In the genomic region with DNA sequence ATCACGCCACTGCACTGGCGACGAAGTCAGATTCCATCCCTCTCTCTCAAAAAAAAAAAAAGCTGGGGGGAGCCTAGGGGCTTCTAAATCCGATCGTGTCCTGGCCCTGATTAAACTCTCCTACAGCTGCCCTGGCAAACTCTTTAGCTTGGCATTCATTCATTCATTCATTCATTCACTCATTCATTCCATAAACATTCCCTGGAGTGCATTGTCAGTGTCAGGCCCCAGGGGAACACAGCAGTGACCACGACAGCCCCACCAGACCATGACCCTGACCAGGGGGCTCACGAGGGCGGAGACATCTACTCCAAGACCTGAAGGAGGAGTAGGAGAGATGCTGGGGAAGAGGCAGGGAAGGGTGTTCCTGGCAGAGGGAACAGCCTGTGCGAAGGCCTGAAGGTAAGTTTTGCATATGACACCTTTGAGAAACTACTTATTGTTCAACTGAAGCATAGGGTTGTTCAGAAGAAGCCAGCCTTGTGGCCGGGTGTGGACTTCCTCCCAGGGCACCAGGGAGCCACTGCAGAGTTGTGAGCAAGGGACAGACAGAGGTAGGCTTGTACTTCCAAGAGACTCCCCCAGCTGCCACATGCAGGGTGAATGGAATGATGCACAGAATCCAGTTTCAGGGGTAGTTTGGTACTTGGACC, we compare ENCODE assay signal across 10 cellular contexts. TPM values are rescaled to one million over a fixed set of nuclear protein-coding genes. Genes with fewer than 3 reads are reported as not detected.
A peak's percentile ranks its signal among the peaks of the same experiment; 100 is the strongest.
DNase-seq lines count a peak whose midpoint lies in the region; ATAC-seq, FAIRE-seq and TF ChIP-seq lines count a peak whose summit lies in the region.
"Had no signal": no experiment of that assay in that cellular context is flagged by ENCODE, and none has a peak within 500 bp of the region (broad histone marks: within the 10 kb centered on the region; RNA-seq: fewer than 3 reads in every experiment).

No MANE protein-coding gene starts in this region.

- no peak overlapping the region for H3K4me3 ChIP-seq in KMS-11 (IDR thresholded peaks at IDR 0.05; ENCODE audit: insufficient read depth, low read depth, low read length)
- H3K4me3 ChIP-seq in esophagus (ENCODE audit: low read depth in 1 of 2, low read length in 2 of 2) = peak overlapping the region in 1 of 2 donors; percentile 18
- H3K4me3 ChIP-seq in SJCRH30 = no peak overlapping the region
- H3K4me3 ChIP-seq in kidney (ENCODE audit: low read length in 2 of 2) = no peak overlapping the region
- H3K4me3 ChIP-seq: prostate gland had no signal

- H3K9ac ChIP-seq in KMS-11 = no peak overlapping the region; the same call in 1 of the 2 replicates
- H3K9ac ChIP-seq in kidney (ENCODE audit: low read length in 2 of 2) = no peak overlapping the region

- intact Hi-C loops in kidney (cut with DNase I) = no loop called here

- H3K36me3 Mint-ChIP-seq in activated CD8-positive, alpha-beta memory T cell treated with anti-CD3 and anti-CD28 coated beads, Interleukin-2, amount 10 ng/mL, durations not matched to agents 7 days and 5 days = no peaks in the 10 kb centered on the region
- H3K36me3 Mint-ChIP-seq in immature natural killer cell = no peaks in the 10 kb centered on the region
- H3K36me3 Mint-ChIP-seq: activated naive CD4-positive, alpha-beta T cell treated with anti-CD3 and anti-CD28 coated beads, Interleukin-2, amount 50 U/mL, for 24 hours had no signal

- no peaks in the 10 kb centered on the region for H3K27me3 ChIP-seq in KMS-11 (ENCODE audit: insufficient read depth, low read depth)
- H3K27me3 ChIP-seq in esophagus (ENCODE audit: control insufficient read depth in 1 of 2, insufficient read depth in 2 of 2, low read length in 2 of 2) = no peaks in the 10 kb centered on the region
- no peaks in the 10 kb centered on the region for H3K27me3 ChIP-seq in SJCRH30

- peak overlapping the region; percentile 96 for H3K27ac ChIP-seq in KMS-11
- peak overlapping the region; percentile 21 to 52 for H3K27ac ChIP-seq in esophagus (ENCODE audit: low read depth in 2 of 2, low read length in 1 of 2)
- H3K27ac ChIP-seq in SJCRH30 = no peak overlapping the region
- H3K27ac ChIP-seq in kidney (ENCODE audit: low read depth in 2 of 2, low read length in 2 of 2) = no peak overlapping the region
- H3K27ac ChIP-seq: prostate gland had no signal

- H3K9me3 ChIP-seq in esophagus (ENCODE audit: control insufficient read depth in 2 of 2, insufficient read depth in 1 of 2, low read depth in 1 of 2, low read length in 1 of 2) = no peaks in the 10 kb centered on the region
- no peaks in the 10 kb centered on the region for H3K9me3 ChIP-seq in SJCRH30 (replicated peaks)
- H3K9me3 ChIP-seq in kidney (ENCODE audit: control insufficient read depth in 1 of 2, low read length in 2 of 2) = no peaks in the 10 kb centered on the region
- H3K9me3 ChIP-seq: prostate gland had no signal

- FAIRE-seq in kidney (lab: Jason Lieb, UNC) = no peak

- H2AFZ ChIP-seq in KMS-11 (ENCODE audit: low read depth) = peak overlapping the region; percentile 31; the same call in 1 of the 2 replicates

- H3K36me3 ChIP-seq in KMS-11 (ENCODE audit: insufficient read depth) = no peaks in the 10 kb centered on the region
- no peaks in the 10 kb centered on the region for H3K36me3 ChIP-seq in esophagus (ENCODE audit: control insufficient read depth in 2 of 2, insufficient read depth in 2 of 2, low read length in 1 of 2)
- H3K36me3 ChIP-seq in SJCRH30 = no peaks in the 10 kb centered on the region
- H3K36me3 ChIP-seq in kidney (ENCODE audit: control insufficient read depth in 1 of 2, insufficient read depth in 2 of 2, low read length in 2 of 2) = no peaks in the 10 kb centered on the region
- H3K36me3 ChIP-seq: prostate gland had no signal

- CTCF ChIA-PET in activated CD8-positive, alpha-beta memory T cell treated with anti-CD3 and anti-CD28 coated beads, Interleukin-2, amount 10 ng/mL, durations not matched to agents 7 days and 5 days (lab: Charles Lee) = interaction anchor here (0.6 to 10.2 kb wide), 40 partner anchors 10 to 229 kb away, joined by 3 to 406 read pairs (median 6); a partner anchor contains a TSS

- no peak overlapping the region for H3K4me3 Mint-ChIP-seq in activated CD8-positive, alpha-beta memory T cell treated with anti-CD3 and anti-CD28 coated beads, Interleukin-2, amount 10 ng/mL, durations not matched to agents 7 days and 5 days
- H3K4me3 Mint-ChIP-seq in immature natural killer cell = no peak overlapping the region
- H3K4me3 Mint-ChIP-seq: activated naive CD4-positive, alpha-beta T cell treated with anti-CD3 and anti-CD28 coated beads, Interleukin-2, amount 50 U/mL, for 24 hours had no signal

- 40 to 46% methylated on average over 10 of the region's 10 CpGs for WGBS in esophagus, 2 donors

- no peak overlapping the region for H3K27ac Mint-ChIP-seq in activated CD8-positive, alpha-beta memory T cell treated with anti-CD3 and anti-CD28 coated beads, Interleukin-2, amount 10 ng/mL, durations not matched to agents 7 days and 5 days
- peak overlapping the region in 2 of 6 donors; percentile 61 to 71 for H3K27ac Mint-ChIP-seq in immature natural killer cell
- H3K27ac Mint-ChIP-seq: activated naive CD4-positive, alpha-beta T cell treated with anti-CD3 and anti-CD28 coated beads, Interleukin-2, amount 50 U/mL, for 24 hours had no signal

- ATAC-seq in activated CD8-positive, alpha-beta memory T cell treated with anti-CD3 and anti-CD28 coated beads, Interleukin-2, amount 10 ng/mL, durations not matched to agents 7 days and 5 days = peak; percentile 76
- ATAC-seq in stimulated activated naive CD8-positive, alpha-beta T cell treated with anti-CD3 and anti-CD28 coated beads, Interleukin-15, Interleukin-2, amounts not matched to agents 100 U/mL and 50 U/mL, for 24 hours = peak; percentile 51

- peak overlapping the region; percentile 69 for H3K4me2 ChIP-seq in KMS-11

- no peaks in the 10 kb centered on the region for H3K9me3 Mint-ChIP-seq in activated CD8-positive, alpha-beta memory T cell treated with anti-CD3 and anti-CD28 coated beads, Interleukin-2, amount 10 ng/mL, durations not matched to agents 7 days and 5 days (ENCODE audit: low read depth)
- H3K9me3 Mint-ChIP-seq in immature natural killer cell = no peaks in the 10 kb centered on the region
- H3K9me3 Mint-ChIP-seq: activated naive CD4-positive, alpha-beta T cell treated with anti-CD3 and anti-CD28 coated beads, Interleukin-2, amount 50 U/mL, for 24 hours had no signal

- TF ChIP-seq CTCF in KMS-11 (conservative IDR thresholded peaks at IDR 0.05; ENCODE audit: low read depth, low read length) (no peak), kidney (IDR thresholded peaks at IDR 0.05; ENCODE audit: borderline replicate concordance, extremely low read depth, insufficient read depth) (no peak)

- peaks cover 48% of the 10 kb centered on the region for H3K4me1 Mint-ChIP-seq in activated CD8-positive, alpha-beta memory T cell treated with anti-CD3 and anti-CD28 coated beads, Interleukin-2, amount 10 ng/mL, durations not matched to agents 7 days and 5 days
- peaks cover 27 to 31% of the 10 kb centered on the region in 2 donors for H3K4me1 Mint-ChIP-seq in immature natural killer cell

- H3K4me1 ChIP-seq in KMS-11 (ENCODE audit: low read depth, poor library complexity, severe bottlenecking) (peaks cover 84% of the 10 kb centered on the region), esophagus (ENCODE audit: control insufficient read depth in 2 of 2, insufficient read depth in 2 of 2, low read length in 1 of 2) (peaks cover 4 to 16% of the 10 kb centered on the region in 2 donors), SJCRH30 (peaks cover 7% of the 10 kb centered on the region; the same call in 1 of the 2 replicates), kidney (ENCODE audit: control insufficient read depth in 1 of 2, insufficient read depth in 1 of 2, low read depth in 1 of 2, low read length in 2 of 2) (peaks cover 24% of the 10 kb centered on the region in 2 donors)

- no peaks in the 10 kb centered on the region for H4K20me1 ChIP-seq in KMS-11 (ENCODE audit: insufficient read depth)

- H3K27me3 Mint-ChIP-seq in activated CD8-positive, alpha-beta memory T cell treated with anti-CD3 and anti-CD28 coated beads, Interleukin-2, amount 10 ng/mL, durations not matched to agents 7 days and 5 days = peaks cover 7% of the 10 kb centered on the region
- peaks cover 0 to 14% (median 6%) of the 10 kb centered on the region in 3 donors for H3K27me3 Mint-ChIP-seq in immature natural killer cell (ENCODE audit: low read depth in 3 of 3)
- H3K27me3 Mint-ChIP-seq: activated naive CD4-positive, alpha-beta T cell treated with anti-CD3 and anti-CD28 coated beads, Interleukin-2, amount 50 U/mL, for 24 hours had no signal

- DNase-seq in activated CD8-positive, alpha-beta memory T cell treated with anti-CD3 and anti-CD28 coated beads, Interleukin-2, amount 10 ng/mL, durations not matched to agents 7 days and 5 days = no peak
- no peak for DNase-seq in activated CD8-positive, alpha-beta memory T cell treated with anti-CD3 and anti-CD28 coated beads, Interleukin-2, amount 50 U/mL, for 4 hours
- no peak for DNase-seq in stimulated activated naive CD8-positive, alpha-beta T cell treated with anti-CD3 and anti-CD28 coated beads, Interleukin-15, Interleukin-2, amounts not matched to agents 100 U/mL and 50 U/mL, for 24 hours
- no peak for DNase-seq in immature natural killer cell
- DNase-seq in SJCRH30 = no peak
- no peak for DNase-seq in kidney

- H3K79me2 ChIP-seq in KMS-11 (ENCODE audit: insufficient read depth, low read depth) = no peaks in the 10 kb centered on the region

RNA-seq across cellular contexts. Expression of a gene that starts 24.5 kb away (rescaled TPM):
- not detected for total RNA-seq in activated CD8-positive, alpha-beta memory T cell treated with anti-CD3 and anti-CD28 coated beads, Interleukin-2, amount 10 ng/mL, durations not matched to agents 7 days and 5 days
- polyA plus RNA-seq in esophagus = under 1 TPM in 1 of 2 donors, not detected in 1; 0.16 TPM
- polyA plus RNA-seq in immature natural killer cell = not detected
- total RNA-seq in SJCRH30 (2014; rRNA removed; shearing (Covaris generic)) = 0.18 and 0.73 TPM in 2 replicates
- not detected for total RNA-seq in kidney
- not detected for polyA plus RNA-seq in kidney (ENCODE audit: insufficient read depth, low read depth, low replicate concordance)
- total RNA-seq: prostate gland had no signal

RNA-seq across cellular contexts. Expression of a gene that starts 25.1 kb away (rescaled TPM):
- total RNA-seq in activated CD8-positive, alpha-beta memory T cell treated with anti-CD3 and anti-CD28 coated beads, Interleukin-2, amount 10 ng/mL, durations not matched to agents 7 days and 5 days = 10 to 100 TPM; 56.3 to 60.3 TPM
- 100 to 1,000 TPM in 1 of 2 donors, 10 to 100 TPM in 1; 64.5 to 107 TPM for polyA plus RNA-seq in esophagus
- 10 to 100 TPM in 2 of 3 donors, 1 to 10 TPM in 1; 5.6 to 10.2 (median 10.2) TPM for polyA plus RNA-seq in immature natural killer cell
- 7.3 and 10.0 TPM in 2 replicates for total RNA-seq in SJCRH30 (2014; rRNA removed; shearing (Covaris generic))
- 86.8 TPM for total RNA-seq in kidney
- polyA plus RNA-seq in kidney (ENCODE audit: insufficient read depth, low read depth, low replicate concordance) = 23.2 TPM

RNA-seq across cellular contexts. Expression of a gene that starts 52.1 kb away (rescaled TPM):
- total RNA-seq in activated CD8-positive, alpha-beta memory T cell treated with anti-CD3 and anti-CD28 coated beads, Interleukin-2, amount 10 ng/mL, durations not matched to agents 7 days and 5 days = under 1 TPM in 1 of 2 experiments, not detected in 1; 0.63 TPM
- polyA plus RNA-seq in esophagus = 1 to 10 TPM; 5.6 to 7.5 TPM
- polyA plus RNA-seq in immature natural killer cell = under 1 TPM in 1 of 3 donors, not detected in 2; 0.22 TPM
- total RNA-seq in SJCRH30 (2014; rRNA removed; shearing (Covaris generic)) = 2.4 and 2.5 TPM in 2 replicates
- total RNA-seq in kidney = 5.1 TPM
- polyA plus RNA-seq in kidney (ENCODE audit: insufficient read depth, low read depth, low replicate concordance) = 5.5 TPM

RNA-seq across cellular contexts. Expression of a gene that starts 54.3 kb away (rescaled TPM):
- total RNA-seq in activated CD8-positive, alpha-beta memory T cell treated with anti-CD3 and anti-CD28 coated beads, Interleukin-2, amount 10 ng/mL, durations not matched to agents 7 days and 5 days = not detected
- polyA plus RNA-seq in esophagus = 10 to 100 TPM; 35.0 to 39.4 TPM
- not detected for polyA plus RNA-seq in immature natural killer cell
- not detected in 2 replicates for total RNA-seq in SJCRH30 (2014; rRNA removed; shearing (Covaris generic))
- total RNA-seq in kidney = 11.5 TPM
- polyA plus RNA-seq in kidney (ENCODE audit: insufficient read depth, low read depth, low replicate concordance) = 8.2 TPM

Comparison
In these comparisons a context has a peak if more than half of its experiments do, and no peak if none do; other contexts are left out.
1. H3K27ac ChIP-seq: peak in KMS-11 (single experiment) and esophagus (2 of 2); none in SJCRH30 (single experiment) and kidney (0 of 2).